ENCODE assay signal across 20 cellular contexts in genomic region chr2:39401319-39401718, GRCh38.
"Had no signal": no experiment of that assay in that cellular context is flagged by ENCODE, and none has a peak within 500 bp of the region (broad histone marks: within the 10 kb centered on the region; RNA-seq: fewer than 3 reads in every experiment).

No MANE protein-coding gene starts in this region.

- H3K4me3 ChIP-seq: thyroid gland had no signal

- H3K9me3 ChIP-seq: thyroid gland had no signal

- H3K36me3 Mint-ChIP-seq: activated naive CD4-positive, alpha-beta T cell treated with anti-CD3 and anti-CD28 coated beads, Interleukin-2, amount 10 ng/mL, durations not matched to agents 7 days and 5 days; natural killer cell treated with Interleukin-12 subunit alpha and Interleukin-12 subunit beta and Interleukin-15 and Interleukin-18, amount 100 ng/mL, for 72 hours had no signal

- ATAC-seq: activated naive CD8-positive, alpha-beta T cell treated with anti-CD3 and anti-CD28 coated beads, Interleukin-2, amount 50 U/mL, for 24 hours; activated T-cell treated with anti-CD3 and anti-CD28 coated beads, Interleukin-2, amount 50 U/mL, for 72 hours; esophagus mucosa; left ventricle myocardium superior; natural killer cell treated with Interleukin-12 subunit alpha and Interleukin-12 subunit beta and Interleukin-15 and Interleukin-18, amount 100 ng/mL, for 72 hours; stimulated activated naive CD8-positive, alpha-beta T cell treated with anti-CD3 and anti-CD28 coated beads, Interleukin-15, Interleukin-2, amounts not matched to agents 100 U/mL and 50 U/mL, for 24 hours had no signal

- DNase-seq: activated CD4-positive, alpha-beta memory T cell treated with anti-CD3 and anti-CD28 coated beads, Interleukin-2, amount 10 ng/mL, durations not matched to agents 7 days and 5 days; activated CD4-positive, alpha-beta T cell treated with anti-CD3 and anti-CD28 coated beads for 48 hours; activated effector memory CD4-positive, alpha-beta T cell treated with Interleukin-2 at 50 U/mL for 16 hours; activated naive CD4-positive, alpha-beta T cell treated with anti-CD3 and anti-CD28 coated beads, Interleukin-2, amount 10 ng/mL, durations not matched to agents 7 days and 5 days; activated naive CD8-positive, alpha-beta T cell treated with anti-CD3 and anti-CD28 coated beads, Interleukin-2, amount 50 U/mL, for 24 hours; activated T-cell treated with anti-CD3 and anti-CD28 coated beads, Interleukin-2, amount 50 U/mL, for 72 hours; effector CD4-positive, alpha-beta T cell; foreskin melanocyte; hippocampal formation; kidney glomerular epithelial cell; left ventricle myocardium superior; mammary epithelial cell; stimulated activated CD4-positive, alpha-beta T cell treated with anti-CD3 and anti-CD28 coated beads, Interleukin-4, amount 100 ng/mL, for 24 hours; stimulated activated naive CD8-positive, alpha-beta T cell treated with anti-CD3 and anti-CD28 coated beads, Interleukin-15, Interleukin-2, amounts not matched to agents 100 U/mL and 50 U/mL, for 24 hours; substantia nigra; T1000; thyroid gland had no signal

- H3K27ac Mint-ChIP-seq: activated CD4-positive, alpha-beta memory T cell treated with anti-CD3 and anti-CD28 coated beads, Interleukin-2, amount 10 ng/mL, durations not matched to agents 7 days and 5 days; activated naive CD4-positive, alpha-beta T cell treated with anti-CD3 and anti-CD28 coated beads, Interleukin-2, amount 10 ng/mL, durations not matched to agents 7 days and 5 days; dendritic cell treated with granulocyte-macrophage colony-stimulating factor and Interleukin-4, amounts not matched to agents 40 ng/mL and 50 ng/mL, for 4 days had no signal

- H3K27me3 ChIP-seq: thyroid gland had no signal

- H3K4me3 Mint-ChIP-seq: activated CD4-positive, alpha-beta memory T cell treated with anti-CD3 and anti-CD28 coated beads, Interleukin-2, amount 10 ng/mL, durations not matched to agents 7 days and 5 days; activated naive CD4-positive, alpha-beta T cell treated with anti-CD3 and anti-CD28 coated beads, Interleukin-2, amount 10 ng/mL, durations not matched to agents 7 days and 5 days; activated naive CD8-positive, alpha-beta T cell treated with anti-CD3 and anti-CD28 coated beads, Interleukin-2, amount 50 U/mL, for 24 hours; dendritic cell treated with granulocyte-macrophage colony-stimulating factor and Interleukin-4, amounts not matched to agents 40 ng/mL and 50 ng/mL, for 4 days; natural killer cell treated with Interleukin-12 subunit alpha and Interleukin-12 subunit beta and Interleukin-15 and Interleukin-18, amount 100 ng/mL, for 72 hours had no signal

- H3K27ac ChIP-seq: thyroid gland had no signal

- H3K36me3 ChIP-seq: thyroid gland had no signal

- H3K27me3 Mint-ChIP-seq: activated CD4-positive, alpha-beta memory T cell treated with anti-CD3 and anti-CD28 coated beads, Interleukin-2, amount 10 ng/mL, durations not matched to agents 7 days and 5 days; activated naive CD4-positive, alpha-beta T cell treated with anti-CD3 and anti-CD28 coated beads, Interleukin-2, amount 10 ng/mL, durations not matched to agents 7 days and 5 days; activated naive CD8-positive, alpha-beta T cell treated with anti-CD3 and anti-CD28 coated beads, Interleukin-2, amount 50 U/mL, for 24 hours; natural killer cell treated with Interleukin-12 subunit alpha and Interleukin-12 subunit beta and Interleukin-15 and Interleukin-18, amount 100 ng/mL, for 72 hours had no signal

- H3K9me3 Mint-ChIP-seq: activated CD4-positive, alpha-beta memory T cell treated with anti-CD3 and anti-CD28 coated beads, Interleukin-2, amount 10 ng/mL, durations not matched to agents 7 days and 5 days; activated naive CD4-positive, alpha-beta T cell treated with anti-CD3 and anti-CD28 coated beads, Interleukin-2, amount 10 ng/mL, durations not matched to agents 7 days and 5 days; activated naive CD8-positive, alpha-beta T cell treated with anti-CD3 and anti-CD28 coated beads, Interleukin-2, amount 50 U/mL, for 24 hours; activated T-cell treated with anti-CD3 and anti-CD28 coated beads, Interleukin-2, amount 50 U/mL, for 72 hours; dendritic cell treated with granulocyte-macrophage colony-stimulating factor and Interleukin-4, amounts not matched to agents 40 ng/mL and 50 ng/mL, for 4 days; natural killer cell treated with Interleukin-12 subunit alpha and Interleukin-12 subunit beta and Interleukin-15 and Interleukin-18, amount 100 ng/mL, for 72 hours had no signal
